16 cellular contexts compared by ENCODE assay signal in the genomic region with DNA sequence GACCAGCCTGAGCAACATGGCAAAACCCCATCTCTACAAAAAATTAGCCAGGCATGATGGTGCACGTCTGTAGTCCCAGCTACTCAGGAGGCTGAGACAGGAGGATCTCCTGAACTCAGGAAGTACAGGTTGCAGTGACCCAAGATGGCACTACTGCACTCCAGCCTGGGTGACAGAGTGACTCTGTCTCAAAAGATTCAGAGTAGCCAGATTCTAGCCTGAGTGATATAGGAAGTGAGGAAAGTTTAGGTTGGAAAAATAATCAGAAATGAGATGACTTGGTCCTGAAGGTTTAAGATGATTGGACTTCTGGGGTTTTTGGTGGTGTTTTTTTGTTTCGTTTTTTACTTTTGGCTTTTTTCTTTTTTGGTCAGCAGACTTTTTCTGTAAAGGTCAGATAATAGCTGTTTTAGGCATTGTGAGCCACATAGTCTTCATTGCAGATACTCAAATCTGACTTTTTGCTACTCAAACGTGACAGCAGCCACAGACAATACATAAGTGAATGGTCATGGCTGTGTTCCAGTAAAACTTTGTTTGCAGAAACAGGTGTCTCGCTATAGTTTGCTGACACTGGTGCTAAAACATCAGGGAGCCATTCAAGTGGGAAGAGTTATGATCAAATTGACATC.
A peak's percentile ranks its signal among the peaks of the same experiment; 100 is the strongest.
DNase-seq lines count a peak whose midpoint lies in the region; ATAC-seq, FAIRE-seq and TF ChIP-seq lines count a peak whose summit lies in the region.
"Had no signal": no experiment of that assay in that cellular context is flagged by ENCODE, and none has a peak within 500 bp of the region (broad histone marks: within the 10 kb centered on the region; RNA-seq: fewer than 3 reads in every experiment).

No MANE protein-coding gene starts in this region.

- no peaks in the 10 kb centered on the region for H3K4me1 ChIP-seq in CD4-positive, CD25-positive, alpha-beta regulatory T cell (ENCODE audit: control insufficient read depth, insufficient read depth, low read length, poor library complexity, severe bottlenecking)
- H3K4me1 ChIP-seq: prostate gland had no signal

- peaks cover 31% of the 10 kb centered on the region for H3K36me3 Mint-ChIP-seq in CD4-positive, CD25-positive, alpha-beta regulatory T cell

- no peak for DNase-seq in CD4-positive, CD25-positive, alpha-beta regulatory T cell
- DNase-seq in LNCaP clone FGC (ENCODE audit: low read depth) (peak; percentile 8), brain microvascular endothelial cell (no peak), RCC 7860 (ENCODE audit: low spot score) (no peak), SW480 (ENCODE audit: low spot score) (no peak)
- DNase-seq: AML-193, DMS79 treated with DMSO at 0.1 percent for 48 hours, gastrocnemius medialis, NCI-H82, Right ventricle myocardium superior had no signal

- no peak for FAIRE-seq in RCC 7860 (lab: Jason Lieb, UNC)

- H3K4me3 ChIP-seq in CD4-positive, CD25-positive, alpha-beta regulatory T cell (ENCODE audit: low read depth, low read length): no peak overlapping the region
- H3K4me3 ChIP-seq in LNCaP clone FGC (ENCODE audit: low read depth, low read length) (no peak overlapping the region), brain microvascular endothelial cell (ENCODE audit: low read depth, low read length) (no peak overlapping the region)
- H3K4me3 ChIP-seq: gastrocnemius medialis, prostate gland had no signal

- ATAC-seq in CD4-positive, CD25-positive, alpha-beta regulatory T cell (ENCODE audit: low read depth in 2 of 2): no peak
- ATAC-seq in GM18511 (IDR thresholded peaks at IDR 0.05; ENCODE audit: unreplicated experiment) (peak; percentile 73), HG02571 (IDR thresholded peaks at IDR 0.05; ENCODE audit: unreplicated experiment) (peak; percentile 67), HG03342 (IDR thresholded peaks at IDR 0.05; ENCODE audit: unreplicated experiment) (no peak)
- ATAC-seq: gastrocnemius medialis had no signal

- no peaks in the 10 kb centered on the region for H3K27me3 ChIP-seq in CD4-positive, CD25-positive, alpha-beta regulatory T cell (ENCODE audit: control insufficient read depth, insufficient read depth, low read length)
- H3K27me3 ChIP-seq in brain microvascular endothelial cell (replicated peaks): no peaks in the 10 kb centered on the region
- H3K27me3 ChIP-seq: gastrocnemius medialis had no signal

- H3K4me1 Mint-ChIP-seq in CD4-positive, CD25-positive, alpha-beta regulatory T cell: peaks cover under 1 to 9% (median 4%) of the 10 kb centered on the region in 4 donors
- H3K4me1 Mint-ChIP-seq: brain had no signal

- H3K36me3 ChIP-seq in CD4-positive, CD25-positive, alpha-beta regulatory T cell (ENCODE audit: control insufficient read depth, insufficient read depth, low read length): peaks cover 43% of the 10 kb centered on the region
- peaks cover 9% of the 10 kb centered on the region for H3K36me3 ChIP-seq in brain microvascular endothelial cell (replicated peaks)

- no peak overlapping the region for H3K27ac ChIP-seq in CD4-positive, CD25-positive, alpha-beta regulatory T cell (ENCODE audit: insufficient read depth, low read length, poor library complexity, severe bottlenecking)
- H3K27ac ChIP-seq in brain microvascular endothelial cell: no peak overlapping the region
- H3K27ac ChIP-seq: gastrocnemius medialis, prostate gland, VCaP had no signal

- H3K27ac Mint-ChIP-seq in CD4-positive, CD25-positive, alpha-beta regulatory T cell: peak overlapping the region in 2 of 3 donors; percentile 27 to 29

- in situ Hi-C loops in brain microvascular endothelial cell (cut with HindIII; ENCODE audit: low pct_ligation_motif_present, low sequenced_read_pairs): no loop called here

- no peaks in the 10 kb centered on the region for H3K27me3 Mint-ChIP-seq in CD4-positive, CD25-positive, alpha-beta regulatory T cell
- H3K27me3 Mint-ChIP-seq: brain had no signal

- no peak overlapping the region for H3K4me3 Mint-ChIP-seq in CD4-positive, CD25-positive, alpha-beta regulatory T cell
- H3K4me3 Mint-ChIP-seq: brain had no signal

- H3K9me3 Mint-ChIP-seq in CD4-positive, CD25-positive, alpha-beta regulatory T cell: peaks cover 0 to 1% (median 0%) of the 10 kb centered on the region in 7 donors
- H3K9me3 Mint-ChIP-seq: brain had no signal

- TF ChIP-seq CTCF in LNCaP clone FGC (IDR thresholded peaks at IDR 0.05; ENCODE audit: control insufficient read depth, extremely low read depth, insufficient read depth) (no peak), brain microvascular endothelial cell (IDR thresholded peaks at IDR 0.05; ENCODE audit: low read depth, low read length, missing control alignments) (no peak)

- H3K9me3 ChIP-seq in CD4-positive, CD25-positive, alpha-beta regulatory T cell (ENCODE audit: control insufficient read depth in 2 of 2, low read length in 2 of 2): no peaks in the 10 kb centered on the region
- H3K9me3 ChIP-seq: gastrocnemius medialis, prostate gland had no signal

Comparison
In these comparisons a context has a peak if more than half of its experiments do, and no peak if none do; other contexts are left out.
1. ATAC-seq: peak in GM18511 (single experiment) and HG02571 (single experiment); none in CD4-positive, CD25-positive, alpha-beta regulatory T cell (0 of 2) and HG03342 (single experiment).